Comparison of ENCODE assay signal across 37 cellular contexts in genomic region chr3:12270976-12271375, GRCh38.
"Had no signal": no experiment of that assay in that cellular context is flagged by ENCODE, and none has a peak within 500 bp of the region (broad histone marks: within the 10 kb centered on the region; RNA-seq: fewer than 3 reads in every experiment).

No MANE protein-coding gene starts in this region.

- H3K9me3 ChIP-seq: MG63 had no signal

- H3K27me3 ChIP-seq: MG63 had no signal

- H3K4me3 ChIP-seq: MG63 had no signal

- H3K36me3 ChIP-seq: MG63 had no signal

- DNase-seq: Karpas-422, Kasumi-1, MG63, MM.1S, MV-4-11, NCI-H1048, NCI-H1092, NCI-H1092 treated with DMSO at 0.1 percent for 48 hours, NCI-H1105, NCI-H1105 treated with DMSO at 0.1 percent for 48 hours, NCI-H1417, NCI-H1417 treated with DMSO at 0.1 percent for 48 hours, NCI-H1436, NCI-H1436 treated with DMSO at 0.1 percent for 48 hours, NCI-H146, NCI-H1694, NCI-H1694 treated with DMSO at 0.1 percent for 48 hours, NCI-H187, NCI-H187 treated with DMSO at 0.1 percent for 48 hours, NCI-H1930, NCI-H2029, NCI-H2029 treated with DMSO at 0.1 percent for 48 hours, NCI-H2081, NCI-H2081 treated with DMSO at 0.1 percent for 48 hours, NCI-H2107, NCI-H2171, NCI-H2171 treated with DMSO at 0.1 percent for 48 hours, NCI-H2227 treated with DMSO at 0.1 percent for 48 hours, NCI-H226, NCI-H345, NCI-H446, NCI-H446 treated with DMSO at 0.1 percent for 48 hours, NCI-H510A, NCI-H510A treated with DMSO at 0.1 percent for 48 hours, NCI-H524, NCI-H524 treated with DMSO at 0.1 percent for 48 hours, NCI-H526 had no signal
